In the genomic region with DNA sequence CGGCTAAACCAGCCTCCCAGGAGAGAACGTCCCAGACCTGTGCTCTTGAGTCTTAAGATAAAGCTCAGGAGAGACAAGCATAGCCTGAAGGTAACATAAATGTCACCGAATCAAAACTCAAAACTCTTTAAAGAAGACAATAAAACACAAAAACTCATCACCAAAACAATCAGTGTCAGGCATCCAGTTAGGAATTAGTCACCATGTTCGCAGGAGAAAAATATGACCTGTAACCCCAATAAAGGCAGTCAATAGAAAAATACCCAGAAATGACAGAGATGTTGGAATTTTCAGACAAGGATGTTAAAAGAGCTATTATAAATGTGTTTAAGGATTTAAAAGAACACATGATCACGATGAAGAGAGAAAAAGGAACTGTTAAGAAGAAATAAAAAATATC, we compare ENCODE assay signal across 29 cellular contexts.
"Had no signal": no experiment of that assay in that cellular context is flagged by ENCODE, and none has a peak within 500 bp of the region (broad histone marks: within the 10 kb centered on the region; RNA-seq: fewer than 3 reads in every experiment).

No MANE protein-coding gene starts in this region.

- H3K4me3 ChIP-seq: ascending aorta, cardiac muscle cell had no signal

- H3K27ac ChIP-seq: ascending aorta, cardiac muscle cell, VCaP had no signal

- H3K36me3 ChIP-seq: ascending aorta, cardiac muscle cell had no signal

- H3K27me3 ChIP-seq: ascending aorta, cardiac muscle cell had no signal

- ATAC-seq: activated CD8-positive, alpha-beta T cell treated with anti-CD3 and anti-CD28 coated beads for 36 hours; activated naive CD8-positive, alpha-beta T cell treated with anti-CD3 and anti-CD28 coated beads, Interleukin-2, amount 50 U/mL, for 24 hours; activated T-cell treated with anti-CD3 and anti-CD28 coated beads, Interleukin-2, amount 50 U/mL, for 4 hours had no signal

- FAIRE-seq: bronchial epithelial cell, TTC549 had no signal

- DNase-seq: activated B cell treated with CpG ODN at 0.5 μM for 24 hours; activated CD4-positive, alpha-beta memory T cell treated with anti-CD3 and anti-CD28 coated beads for 36 hours; activated CD4-positive, alpha-beta T cell treated with anti-CD3 and anti-CD28 coated beads for 4 hours; activated CD4-positive, alpha-beta T cell treated with anti-CD3 and anti-CD28 coated beads, Interleukin-2, amount 10 ng/mL, durations not matched to agents 24 days and 14 days; activated CD4-positive, alpha-beta T cell treated with anti-CD3 and anti-CD28 coated beads, Interleukin-2, amount 50 U/mL, for 1 hour; activated CD4-positive, alpha-beta T cell treated with anti-CD3 and anti-CD28 coated beads, Interleukin-2, amount 50 U/mL, for 4 hours; activated CD4-positive, CD25-positive, alpha-beta regulatory T cell treated with anti-CD3 and anti-CD28 coated beads, Interleukin-2, amount 50 U/mL, for 72 hours; activated CD8-positive, alpha-beta memory T cell treated with anti-CD3 and anti-CD28 coated beads, Interleukin-2, amount 50 U/mL, for 4 hours; activated CD8-positive, alpha-beta T cell treated with anti-CD3 and anti-CD28 coated beads for 36 hours; activated effector memory CD4-positive, alpha-beta T cell treated with Interleukin-2 at 50 U/mL for 16 hours; activated gamma-delta T cell; activated naive CD4-positive, alpha-beta T cell treated with anti-CD3 and anti-CD28 coated beads, Interleukin-2, amount 10 ng/mL, durations not matched to agents 7 days and 5 days; activated naive CD4-positive, alpha-beta T cell treated with Interleukin-2 at 50 U/mL for 16 hours; activated naive CD8-positive, alpha-beta T cell treated with anti-CD3 and anti-CD28 coated beads, Interleukin-2, amount 10 ng/mL, durations not matched to agents 7 days and 5 days; activated naive CD8-positive, alpha-beta T cell treated with anti-CD3 and anti-CD28 coated beads, Interleukin-2, amount 50 U/mL, for 24 hours; activated T-cell treated with anti-CD3 and anti-CD28 coated beads for 4 hours; activated T-cell treated with anti-CD3 and anti-CD28 coated beads, Interleukin-2, amount 50 U/mL, for 1 hour; activated T-cell treated with anti-CD3 and anti-CD28 coated beads, Interleukin-2, amount 50 U/mL, for 4 hours; amygdala; anterior cingulate cortex; caudate nucleus; cerebellar nuclear complex; T-helper 2 cell; T-helper 9 cell had no signal

- H3K9me3 ChIP-seq: ascending aorta had no signal

- H3K4me1 ChIP-seq: ascending aorta had no signal
